10 cellular contexts compared by ENCODE assay signal in genomic region chr7:130356760-130357611, GRCh38. TPM values are rescaled to one million over a fixed set of nuclear protein-coding genes. Genes with fewer than 3 reads are reported as not detected.
DNase-seq lines count a peak whose midpoint lies in the region; ATAC-seq and TF ChIP-seq lines count a peak whose summit lies in the region.
"Had no signal": no experiment of that assay in that cellular context is flagged by ENCODE, and none has a peak within 500 bp of the region (broad histone marks: within the 10 kb centered on the region; RNA-seq: fewer than 3 reads in every experiment).

No MANE protein-coding gene starts in this region.

- intact Hi-C loops in activated CD8-positive, alpha-beta T cell treated with anti-CD3 and anti-CD28 coated beads for 36 hours (cut with micrococcal nuclease) = no loop called here

- no peaks in the 10 kb centered on the region for H3K27me3 Mint-ChIP-seq in activated CD8-positive, alpha-beta T cell treated with anti-CD3 and anti-CD28 coated beads for 36 hours
- no peaks in the 10 kb centered on the region for H3K27me3 Mint-ChIP-seq in activated CD8-positive, alpha-beta T cell treated with anti-CD3 and anti-CD28 coated beads, Interleukin-2, amount 10 ng/mL, durations not matched to agents 7 days and 5 days (ENCODE audit: low read depth)
- H3K27me3 Mint-ChIP-seq in chondrocyte (ENCODE audit: low read depth) = no peaks in the 10 kb centered on the region
- H3K27me3 Mint-ChIP-seq: activated B cell treated with CpG ODN at 0.5 μM for 24 hours had no signal

- no peaks in the 10 kb centered on the region for H3K27me3 ChIP-seq in mesenchymal stem cell (ENCODE audit: control insufficient read depth in 1 of 2, insufficient read depth in 1 of 2, low read length in 2 of 2)

- peak overlapping the region; percentile 98 to 100 for H3K18ac ChIP-seq in mesenchymal stem cell (ENCODE audit: low read depth in 1 of 2, low read length in 2 of 2)

- peak overlapping the region; percentile 15 for H2BK15ac ChIP-seq in mesenchymal stem cell (ENCODE audit: low read depth, poor library complexity, severe bottlenecking)

- peak overlapping the region; percentile 58 for H3K9ac ChIP-seq in mesenchymal stem cell (ENCODE audit: low read length)

- H4K91ac ChIP-seq in mesenchymal stem cell (ENCODE audit: low read length) = peak overlapping the region; percentile 100

- H3K4me3 Mint-ChIP-seq in activated CD8-positive, alpha-beta T cell treated with anti-CD3 and anti-CD28 coated beads for 36 hours = no peak overlapping the region
- no peak overlapping the region for H3K4me3 Mint-ChIP-seq in activated CD8-positive, alpha-beta T cell treated with anti-CD3 and anti-CD28 coated beads, Interleukin-2, amount 10 ng/mL, durations not matched to agents 7 days and 5 days
- H3K4me3 Mint-ChIP-seq in chondrocyte (ENCODE audit: unreplicated experiment) = peak overlapping the region; percentile 48
- H3K4me3 Mint-ChIP-seq: activated B cell treated with CpG ODN at 0.5 μM for 24 hours had no signal

- H3K4ac ChIP-seq in mesenchymal stem cell (ENCODE audit: low read depth in 1 of 2, low read length in 2 of 2) = peak overlapping the region; percentile 100

- H3K36me3 Mint-ChIP-seq in activated CD8-positive, alpha-beta T cell treated with anti-CD3 and anti-CD28 coated beads for 36 hours (ENCODE audit: low read depth) = no peaks in the 10 kb centered on the region
- no peaks in the 10 kb centered on the region for H3K36me3 Mint-ChIP-seq in activated CD8-positive, alpha-beta T cell treated with anti-CD3 and anti-CD28 coated beads, Interleukin-2, amount 10 ng/mL, durations not matched to agents 7 days and 5 days (ENCODE audit: low read depth)
- H3K36me3 Mint-ChIP-seq in chondrocyte (ENCODE audit: low read depth) = peaks cover 9% of the 10 kb centered on the region

- peak overlapping the region; percentile 97 for H2BK120ac ChIP-seq in mesenchymal stem cell (ENCODE audit: low read depth, low read length)

- H3K14ac ChIP-seq in mesenchymal stem cell (ENCODE audit: low read length in 2 of 2) = peak overlapping the region in 1 of 2 experiments; percentile 90

- peak; percentile 31 for DNase-seq in activated CD8-positive, alpha-beta T cell treated with anti-CD3 and anti-CD28 coated beads for 36 hours
- no peak for DNase-seq in activated CD8-positive, alpha-beta T cell treated with anti-CD3 and anti-CD28 coated beads, Interleukin-2, amount 10 ng/mL, durations not matched to agents 7 days and 5 days
- DNase-seq in chondrocyte (ENCODE audit: low spot score) (no peak), mesenchymal stem cell (peak; percentile 87), NCI-H187 treated with DMSO at 0.1 percent for 48 hours (lab: John Stamatoyannopoulos, UW) (no peak)
- DNase-seq in activated effector memory CD4-positive, alpha-beta T cell treated with anti-CD3 and anti-CD28 coated beads, Interleukin-2, amount 50 U/mL, for 16 hours = no peak
- DNase-seq: activated B cell treated with CpG ODN at 0.5 μM for 24 hours had no signal

- peaks cover 0 to 4% of the 10 kb centered on the region in 2 experiments for H3K36me3 ChIP-seq in mesenchymal stem cell (ENCODE audit: control insufficient read depth in 1 of 2, insufficient read depth in 2 of 2, low read depth in 1 of 2, low read length in 2 of 2)
- H3K36me3 ChIP-seq in urinary bladder (ENCODE audit: insufficient read depth) = no peaks in the 10 kb centered on the region

- CTCF ChIA-PET in activated CD8-positive, alpha-beta T cell treated with anti-CD3 and anti-CD28 coated beads for 36 hours (lab: Charles Lee) = no interaction called here
- CTCF ChIA-PET in activated CD8-positive, alpha-beta T cell treated with anti-CD3 and anti-CD28 coated beads, Interleukin-2, amount 10 ng/mL, durations not matched to agents 7 days and 5 days (lab: Charles Lee) = no interaction called here

- no peak overlapping the region for H3K4me2 ChIP-seq in mesenchymal stem cell (ENCODE audit: low read length, poor library complexity, severe bottlenecking)

- H3K79me1 ChIP-seq in mesenchymal stem cell (replicated peaks; ENCODE audit: low read length, poor library complexity, severe bottlenecking) = no peaks in the 10 kb centered on the region

- peak overlapping the region; percentile 34 for H3K27ac Mint-ChIP-seq in activated CD8-positive, alpha-beta T cell treated with anti-CD3 and anti-CD28 coated beads for 36 hours
- no peak overlapping the region for H3K27ac Mint-ChIP-seq in activated CD8-positive, alpha-beta T cell treated with anti-CD3 and anti-CD28 coated beads, Interleukin-2, amount 10 ng/mL, durations not matched to agents 7 days and 5 days
- peak overlapping the region; percentile 99 for H3K27ac Mint-ChIP-seq in chondrocyte (ENCODE audit: unreplicated experiment)
- H3K27ac Mint-ChIP-seq: activated B cell treated with CpG ODN at 0.5 μM for 24 hours had no signal

- ATAC-seq in activated CD8-positive, alpha-beta T cell treated with anti-CD3 and anti-CD28 coated beads for 36 hours = peak; percentile 47
- no peak for ATAC-seq in activated CD8-positive, alpha-beta T cell treated with anti-CD3 and anti-CD28 coated beads, Interleukin-2, amount 10 ng/mL, durations not matched to agents 7 days and 5 days
- no peak for ATAC-seq in GM18498 (IDR thresholded peaks at IDR 0.05; ENCODE audit: unreplicated experiment)

- peak overlapping the region in 1 of 2 experiments; percentile 81 for H3K23ac ChIP-seq in mesenchymal stem cell (ENCODE audit: low read length in 2 of 2)

- peak overlapping the region; percentile 96 for H4K8ac ChIP-seq in mesenchymal stem cell (ENCODE audit: low read length)

- POLR2A ChIA-PET in activated CD8-positive, alpha-beta T cell treated with anti-CD3 and anti-CD28 coated beads for 36 hours (lab: Charles Lee) = no interaction called here
- POLR2A ChIA-PET in activated CD8-positive, alpha-beta T cell treated with anti-CD3 and anti-CD28 coated beads, Interleukin-2, amount 10 ng/mL, durations not matched to agents 7 days and 5 days (lab: Charles Lee) = interaction anchor here (0.6 kb wide), 1 partner anchor 84 kb away, joined by 3 read pairs; no protein-coding TSS in a partner anchor

- peak overlapping the region; percentile 100 for H2AK5ac ChIP-seq in mesenchymal stem cell (ENCODE audit: low read length, severe bottlenecking)

- H3K4me1 ChIP-seq in mesenchymal stem cell (ENCODE audit: control insufficient read depth, insufficient read depth, low read depth, low read length) (peaks cover 31% of the 10 kb centered on the region), urinary bladder (ENCODE audit: insufficient read depth) (no peaks in the 10 kb centered on the region)

- no peak for TF ChIP-seq CTCF in activated CD8-positive, alpha-beta T cell treated with anti-CD3 and anti-CD28 coated beads for 36 hours (IDR thresholded peaks at IDR 0.05)
- TF ChIP-seq CTCF in chondrocyte (IDR thresholded peaks at IDR 0.05) = no peak

- H3K4me1 Mint-ChIP-seq in activated CD8-positive, alpha-beta T cell treated with anti-CD3 and anti-CD28 coated beads for 36 hours (ENCODE audit: low read depth) = peaks cover 5% of the 10 kb centered on the region
- H3K4me1 Mint-ChIP-seq in activated CD8-positive, alpha-beta T cell treated with anti-CD3 and anti-CD28 coated beads, Interleukin-2, amount 10 ng/mL, durations not matched to agents 7 days and 5 days (ENCODE audit: low read depth) = no peaks in the 10 kb centered on the region
- H3K4me1 Mint-ChIP-seq in chondrocyte (ENCODE audit: low read depth) = peaks cover 46% of the 10 kb centered on the region
- H3K4me1 Mint-ChIP-seq: activated B cell treated with CpG ODN at 0.5 μM for 24 hours had no signal

- peak overlapping the region; percentile 98 to 100 for H2BK12ac ChIP-seq in mesenchymal stem cell (ENCODE audit: low read length in 2 of 2)

- peaks cover 13% of the 10 kb centered on the region for H3K9me3 Mint-ChIP-seq in activated CD8-positive, alpha-beta T cell treated with anti-CD3 and anti-CD28 coated beads for 36 hours
- H3K9me3 Mint-ChIP-seq in activated CD8-positive, alpha-beta T cell treated with anti-CD3 and anti-CD28 coated beads, Interleukin-2, amount 10 ng/mL, durations not matched to agents 7 days and 5 days (ENCODE audit: insufficient read depth) = peaks cover 20% of the 10 kb centered on the region
- H3K9me3 Mint-ChIP-seq in chondrocyte (ENCODE audit: low read depth) = peaks cover 19% of the 10 kb centered on the region

- peak overlapping the region; percentile 100 for H2BK5ac ChIP-seq in mesenchymal stem cell (ENCODE audit: low read depth, low read length, poor library complexity, severe bottlenecking)

- peak overlapping the region in 1 of 2 experiments; percentile 1 for H3K4me3 ChIP-seq in mesenchymal stem cell (ENCODE audit: insufficient read depth in 1 of 2, low read depth in 1 of 2, low read length in 2 of 2)
- no peak overlapping the region for H3K4me3 ChIP-seq in urinary bladder (ENCODE audit: low read depth, low read length)

- 46% methylated on average over 12 of the region's 17 CpGs for WGBS in mesenchymal stem cell
- 71% methylated on average over 17 of the region's 17 CpGs for WGBS in urinary bladder

- peaks cover 24% of the 10 kb centered on the region for H3K9me3 ChIP-seq in mesenchymal stem cell (ENCODE audit: control insufficient read depth, low read length)

- H2AFZ ChIP-seq in mesenchymal stem cell (ENCODE audit: low read depth, low read length) = no peak overlapping the region

- peak overlapping the region; percentile 99 for H3K27ac ChIP-seq in mesenchymal stem cell (ENCODE audit: low read length, poor library complexity, severe bottlenecking)
- peak overlapping the region; percentile 63 for H3K27ac ChIP-seq in urinary bladder (ENCODE audit: low read depth)
- H3K27ac ChIP-seq: C4-2B had no signal

RNA-seq across cellular contexts. Expression of gene CPA5, which starts 12.4 kb away (rescaled TPM):
- under 1 TPM; 0.25 to 0.88 TPM for total RNA-seq in activated CD8-positive, alpha-beta T cell treated with anti-CD3 and anti-CD28 coated beads for 36 hours
- under 1 TPM in 1 of 2 experiments, not detected in 1; 0.31 TPM for total RNA-seq in activated CD8-positive, alpha-beta T cell treated with anti-CD3 and anti-CD28 coated beads, Interleukin-2, amount 10 ng/mL, durations not matched to agents 7 days and 5 days
- total RNA-seq in chondrocyte = not detected in 3 replicates
- polyA plus RNA-seq in mesenchymal stem cell (2013, experiment 1 of 2) = 0.26 TPM
- polyA plus RNA-seq in mesenchymal stem cell (2013, experiment 2 of 2) = 0.14 TPM
- not detected for total RNA-seq in urinary bladder
- polyA plus RNA-seq in urinary bladder = 0.16 TPM
- total RNA-seq: activated B cell treated with CpG ODN at 0.5 μM for 24 hours had no signal

RNA-seq across cellular contexts. Expression of gene CPA1, which starts 23.3 kb away (rescaled TPM):
- total RNA-seq in activated CD8-positive, alpha-beta T cell treated with anti-CD3 and anti-CD28 coated beads for 36 hours = not detected
- total RNA-seq in activated CD8-positive, alpha-beta T cell treated with anti-CD3 and anti-CD28 coated beads, Interleukin-2, amount 10 ng/mL, durations not matched to agents 7 days and 5 days = not detected
- total RNA-seq in chondrocyte (0.20 TPM in 1 of 3 replicates, not detected in the others), urinary bladder (0.63 TPM)
- 0.12 TPM for polyA plus RNA-seq in mesenchymal stem cell (2013, experiment 1 of 2)
- 0.29 TPM for polyA plus RNA-seq in mesenchymal stem cell (2013, experiment 2 of 2)
- 0.71 TPM for polyA plus RNA-seq in urinary bladder
- total RNA-seq: activated B cell treated with CpG ODN at 0.5 μM for 24 hours had no signal

Comparison
In these comparisons a context has a peak if more than half of its experiments do, and no peak if none do; other contexts are left out.
1. DNase-seq: peak in activated CD8-positive, alpha-beta T cell treated with anti-CD3 and anti-CD28 coated beads for 36 hours (single experiment) and mesenchymal stem cell (single experiment); none in activated CD8-positive, alpha-beta T cell treated with anti-CD3 and anti-CD28 coated beads, Interleukin-2, amount 10 ng/mL, durations not matched to agents 7 days and 5 days (single experiment), chondrocyte (single experiment), NCI-H187 treated with DMSO at 0.1 percent for 48 hours (single experiment) and activated effector memory CD4-positive, alpha-beta T cell treated with anti-CD3 and anti-CD28 coated beads, Interleukin-2, amount 50 U/mL, for 16 hours (single experiment).